ENCODE assay signal across 8 cellular contexts in the genomic region with DNA sequence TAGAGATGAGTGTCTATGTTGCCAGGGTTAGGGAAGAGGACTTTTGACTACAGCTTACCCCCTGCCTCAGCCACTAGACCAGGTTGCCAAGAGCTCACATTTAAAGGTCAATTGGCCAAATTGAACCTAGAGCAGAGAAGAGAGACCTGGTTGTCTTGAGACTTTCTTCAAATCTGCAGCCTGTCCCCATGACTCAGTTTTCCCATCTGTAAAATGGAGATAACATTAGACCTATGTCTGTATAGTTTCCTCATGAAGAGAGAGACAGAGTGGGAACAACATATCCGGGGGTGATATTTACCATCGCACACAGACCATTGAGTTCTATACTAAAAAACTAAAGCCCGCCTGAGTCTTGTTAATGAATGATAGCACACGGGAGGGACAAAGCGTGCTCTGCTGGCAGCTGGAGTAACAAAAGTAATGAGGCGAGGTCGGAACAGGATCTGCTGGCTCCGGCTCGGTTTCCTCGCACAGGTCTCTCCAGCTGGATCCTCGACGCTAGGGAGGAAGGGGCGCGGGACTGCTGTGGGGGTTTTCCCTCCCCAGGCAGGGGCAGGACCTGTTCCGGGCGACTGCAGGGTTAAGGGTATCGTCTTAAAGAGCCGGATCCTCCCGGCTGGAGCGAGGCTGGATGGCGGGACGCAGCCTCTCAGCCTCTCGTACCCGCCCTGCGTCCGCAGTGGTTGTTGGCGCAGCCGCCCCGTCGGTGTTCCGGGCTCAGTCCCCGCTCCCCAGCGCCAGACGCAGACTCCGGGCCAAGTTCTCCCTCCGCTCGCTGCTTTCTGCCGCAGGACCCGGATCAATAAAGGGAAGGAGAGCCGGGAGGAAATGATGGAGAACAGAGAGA. TPM values are rescaled to one million over a fixed set of nuclear protein-coding genes. Genes with fewer than 3 reads are reported as not detected.
DNase-seq lines count a peak whose midpoint lies in the region; ATAC-seq, FAIRE-seq and TF ChIP-seq lines count a peak whose summit lies in the region.

No MANE protein-coding gene starts in this region.

- DNase-seq in heart left ventricle (no peak), right atrium auricular region (ENCODE audit: low spot score) (no peak), hepatocyte (ENCODE audit: low spot score) (peak; percentile 64), GM19239 (ENCODE audit: insufficient read length, low spot score) (no peak), NCI-H226 (no peak), erythroblast (lab: John Stamatoyannopoulos, UW) (no peak)
- peak; percentile 14 for DNase-seq in activated CD4-positive, alpha-beta memory T cell treated with anti-CD3 and anti-CD28 coated beads for 36 hours

- H3K4me3 ChIP-seq in heart left ventricle: peak overlapping the region in 11 of 12 donors; percentile 11 to 55 (median 41)
- peak overlapping the region in 1 of 2 donors; percentile 39 for H3K4me3 ChIP-seq in right atrium auricular region
- peak overlapping the region; percentile 68 for H3K4me3 ChIP-seq in hepatocyte
- H3K4me3 ChIP-seq in skeletal muscle satellite cell (ENCODE audit: low read length): peak overlapping the region; percentile 69

- no peak for TF ChIP-seq POLR2A in heart left ventricle (IDR thresholded peaks at IDR 0.05)
- TF ChIP-seq POLR2A in erythroblast (IDR thresholded peaks at IDR 0.05; ENCODE audit: low read length): no peak

- H3K4me1 ChIP-seq in heart left ventricle (peaks cover 3 to 30% (median 21%) of the 10 kb centered on the region in 12 donors), right atrium auricular region (peaks cover 0 to 28% of the 10 kb centered on the region in 2 donors), hepatocyte (ENCODE audit: insufficient read depth) (peaks cover 12% of the 10 kb centered on the region), skeletal muscle satellite cell (ENCODE audit: control insufficient read depth, insufficient read depth, low read length) (peaks cover 32% of the 10 kb centered on the region)

- peaks cover 22% of the 10 kb centered on the region for H4K20me1 ChIP-seq in hepatocyte (ENCODE audit: insufficient read depth, poor library complexity, severe bottlenecking)

- H3K36me3 ChIP-seq in heart left ventricle (no peaks in the 10 kb centered on the region), right atrium auricular region (no peaks in the 10 kb centered on the region), hepatocyte (replicated peaks; ENCODE audit: insufficient read depth, low read depth) (no peaks in the 10 kb centered on the region), skeletal muscle satellite cell (ENCODE audit: insufficient read depth, low read length) (no peaks in the 10 kb centered on the region)

- H3K4me2 ChIP-seq in hepatocyte: peak overlapping the region; percentile 87
- H3K4me2 ChIP-seq in skeletal muscle satellite cell (ENCODE audit: low read length): peak overlapping the region; percentile 86

- H3K4me1 Mint-ChIP-seq in activated CD4-positive, alpha-beta memory T cell treated with anti-CD3 and anti-CD28 coated beads for 36 hours (ENCODE audit: low read depth): peaks cover 31% of the 10 kb centered on the region

- no peak overlapping the region for H3K27ac Mint-ChIP-seq in activated CD4-positive, alpha-beta memory T cell treated with anti-CD3 and anti-CD28 coated beads for 36 hours

- intact Hi-C loops in heart left ventricle (cut with DNase I): loop anchor here (2.0 to 10.0 kb wide), 10 partner anchors 64 to 300 kb away; no protein-coding TSS in a partner anchor
- intact Hi-C loops in activated CD4-positive, alpha-beta memory T cell treated with anti-CD3 and anti-CD28 coated beads for 36 hours (cut with micrococcal nuclease): loop anchor here (5.0 kb wide), 1 partner anchor 162 kb away; no protein-coding TSS in a partner anchor

- ATAC-seq in heart left ventricle: peak in 2 of 4 donors; percentile 18 to 36

- H3K9me2 ChIP-seq in hepatocyte (replicated peaks; ENCODE audit: insufficient read depth): no peaks in the 10 kb centered on the region

- no peaks in the 10 kb centered on the region for H3K9me3 Mint-ChIP-seq in activated CD4-positive, alpha-beta memory T cell treated with anti-CD3 and anti-CD28 coated beads for 36 hours

- no peak overlapping the region for H3K9ac ChIP-seq in skeletal muscle satellite cell (ENCODE audit: low read depth, low read length)

- CTCF ChIA-PET in activated CD4-positive, alpha-beta memory T cell treated with anti-CD3 and anti-CD28 coated beads for 36 hours (lab: Charles Lee): interaction anchor here (1.4 to 5.3 kb wide), 4 partner anchors 50 to 797 kb away, joined by 5 to 67 read pairs (median 7); no protein-coding TSS in a partner anchor

- peaks cover 12 to 58% (median 38%) of the 10 kb centered on the region in 9 donors for H3K27me3 ChIP-seq in heart left ventricle
- peaks cover 13 to 29% of the 10 kb centered on the region in 2 donors for H3K27me3 ChIP-seq in right atrium auricular region
- H3K27me3 ChIP-seq in hepatocyte: no peaks in the 10 kb centered on the region
- H3K27me3 ChIP-seq in skeletal muscle satellite cell (ENCODE audit: control insufficient read depth, insufficient read depth, low read length): peaks cover 38% of the 10 kb centered on the region

- peaks cover 36% of the 10 kb centered on the region for H3K79me2 ChIP-seq in hepatocyte

- no peaks in the 10 kb centered on the region for H3K36me3 Mint-ChIP-seq in activated CD4-positive, alpha-beta memory T cell treated with anti-CD3 and anti-CD28 coated beads for 36 hours

- FAIRE-seq in GM19239 (lab: Jason Lieb, UNC): no peak

- H3K4me3 Mint-ChIP-seq in activated CD4-positive, alpha-beta memory T cell treated with anti-CD3 and anti-CD28 coated beads for 36 hours: peak overlapping the region; percentile 54

- peak overlapping the region; percentile 58 for H2AFZ ChIP-seq in hepatocyte

- POLR2A ChIA-PET in activated CD4-positive, alpha-beta memory T cell treated with anti-CD3 and anti-CD28 coated beads for 36 hours (lab: Charles Lee): no interaction called here

- H3K9me3 ChIP-seq in heart left ventricle: no peaks in the 10 kb centered on the region
- H3K9me3 ChIP-seq in right atrium auricular region: no peaks in the 10 kb centered on the region
- no peaks in the 10 kb centered on the region for H3K9me3 ChIP-seq in hepatocyte (ENCODE audit: low read depth)
- no peaks in the 10 kb centered on the region for H3K9me3 ChIP-seq in skeletal muscle satellite cell (replicated peaks; ENCODE audit: low read length)

- 3 to 4% (median 4%) methylated on average over 22 to 40 of the region's 40 CpGs for WGBS in heart left ventricle, 4 donors
- 2% methylated on average over 40 of the region's 40 CpGs for WGBS in hepatocyte (ENCODE audit: low lambda C conversion rate, missing lambda C conversion rate)

- no peak for TF ChIP-seq CTCF in heart left ventricle (IDR thresholded peaks at IDR 0.05)
- no peak for TF ChIP-seq CTCF in right atrium auricular region (IDR thresholded peaks at IDR 0.05)
- TF ChIP-seq CTCF in hepatocyte (IDR thresholded peaks at IDR 0.05; ENCODE audit: poor library complexity): no peak

- H3K27me3 Mint-ChIP-seq in activated CD4-positive, alpha-beta memory T cell treated with anti-CD3 and anti-CD28 coated beads for 36 hours: peaks cover 55% of the 10 kb centered on the region

- H3K27ac ChIP-seq in heart left ventricle: no peak overlapping the region
- H3K27ac ChIP-seq in right atrium auricular region: no peak overlapping the region
- H3K27ac ChIP-seq in hepatocyte: peak overlapping the region; percentile 58

RNA-seq across cellular contexts. Expression of gene LIPG, which starts 1.4 kb away (rescaled TPM):
- 10 to 100 TPM in 1 of 9 donors, 1 to 10 TPM in 2, under 1 TPM in 3, not detected in 3; 0.20 to 12.1 (median 1.1) TPM for total RNA-seq in heart left ventricle
- polyA plus RNA-seq in heart left ventricle: 1 to 10 TPM in 1 of 2 donors, under 1 TPM in 1; 0.04 to 7.2 TPM
- total RNA-seq in right atrium auricular region: under 1 TPM; 0.51 to 0.93 TPM
- under 1 TPM; 0.17 to 0.50 TPM for total RNA-seq in activated CD4-positive, alpha-beta memory T cell treated with anti-CD3 and anti-CD28 coated beads for 36 hours
- 75.2 and 85.2 TPM in 2 replicates for total RNA-seq in hepatocyte
- 36.9 and 43.4 TPM in 2 replicates for polyA plus RNA-seq in hepatocyte
- total RNA-seq in skeletal muscle satellite cell (2012; rRNA removed): 2.8 and 7.4 TPM in 2 replicates

Comparison
In these comparisons a context has a peak if more than half of its experiments do, and no peak if none do; other contexts are left out.
1. DNase-seq: peak in activated CD4-positive, alpha-beta memory T cell treated with anti-CD3 and anti-CD28 coated beads for 36 hours (single experiment) and hepatocyte (single experiment); none in heart left ventricle (0 of 5), right atrium auricular region (single experiment), GM19239 (single experiment), NCI-H226 (single experiment) and erythroblast (0 of 2).